ENCODE assay signal across 17 cellular contexts in the genomic region with DNA sequence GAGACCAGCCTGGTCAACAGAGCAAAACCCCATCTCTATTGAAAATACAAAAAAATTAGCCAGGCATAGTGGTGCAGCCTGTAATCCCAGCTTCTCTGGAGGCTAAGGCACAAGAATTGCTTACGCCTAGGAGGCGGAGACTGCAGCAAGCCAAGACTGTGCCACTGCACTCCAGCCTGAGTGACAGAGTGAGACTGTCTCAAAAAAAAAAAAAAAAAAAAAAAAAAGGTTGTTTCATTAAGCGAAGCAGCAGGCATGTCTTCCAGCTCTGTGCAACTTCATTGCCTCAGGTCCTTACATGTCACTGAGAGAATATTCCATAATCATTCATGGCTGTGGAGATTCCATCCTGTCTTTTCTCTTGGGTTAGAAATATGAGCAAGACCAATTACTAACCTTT.
"Had no signal": no experiment of that assay in that cellular context is flagged by ENCODE, and none has a peak within 500 bp of the region (broad histone marks: within the 10 kb centered on the region; RNA-seq: fewer than 3 reads in every experiment).

No MANE protein-coding gene starts in this region.

- H3K27me3 ChIP-seq: esophagus squamous epithelium, gastroesophageal sphincter, ovary, right atrium auricular region, upper lobe of left lung, uterus had no signal

- FAIRE-seq: small intestine had no signal

- DNase-seq: dermis blood vessel endothelial cell; esophagus squamous epithelium; foreskin fibroblast; glutamatergic neuron; islet precursor cell; mammary epithelial cell; natural killer cell; nucleus accumbens; ovary; small intestine; stimulated activated CD4-positive, alpha-beta T cell treated with anti-CD3 and anti-CD28 coated beads, Interleukin-12 subunit alpha, Interleukin-12 subunit beta, amount 100 ng/mL, for 4 hours; stimulated activated naive CD4-positive, alpha-beta T cell treated with Interleukin-2 at 50 U/mL for 16 hours; upper lobe of left lung; uterus had no signal

- H3K36me3 ChIP-seq: esophagus squamous epithelium, gastroesophageal sphincter, ovary, right atrium auricular region, upper lobe of left lung, uterus had no signal

- ATAC-seq: gastroesophageal sphincter, left lobe of liver, natural killer cell had no signal

- H3K9me3 ChIP-seq: esophagus squamous epithelium, gastroesophageal sphincter, ovary, right atrium auricular region, upper lobe of left lung, uterus had no signal

- H3K27ac ChIP-seq: esophagus squamous epithelium, gastroesophageal sphincter, ovary, right atrium auricular region, upper lobe of left lung, uterus had no signal

- H3K4me3 ChIP-seq: esophagus squamous epithelium, gastroesophageal sphincter, ovary, right atrium auricular region, upper lobe of left lung, uterus had no signal

- H3K4me1 ChIP-seq: uterus had no signal
